ENCODE assay signal across 1 cellular context in genomic region chr5:181160755-181161533, GRCh38.
A peak's percentile ranks its signal among the peaks of the same experiment; 100 is the strongest.
TF ChIP-seq lines count a peak whose summit lies in the region.

No MANE protein-coding gene starts in this region.

TF ChIP-seq in HEK293, 187 proteins besides CTCF, POLR2A, EP300 and RAD21:
- TF ChIP-seq ZNF24 (tag by site-specific recombination; IDR thresholded peaks at IDR 0.05): 0 out of 2 replicates have a peak, but pooled peaks have one; percentile 30
- peak; percentile 60; the same call in 1 of the 2 replicates for TF ChIP-seq ZBTB21 (tag by site-specific recombination; IDR thresholded peaks at IDR 0.05)
- TF ChIP-seq SP3 (tag by site-specific recombination; IDR thresholded peaks at IDR 0.05): peak; percentile 31; the same call in 1 of the 2 replicates
- TF ChIP-seq ZXDB (tag by site-specific recombination; IDR thresholded peaks at IDR 0.05): 0 out of 2 replicates have a peak, but pooled peaks have one; percentile 20
- peak; percentile 74 for TF ChIP-seq IKZF3 (tag by site-specific recombination; IDR thresholded peaks at IDR 0.05)
- 0 out of 2 replicates have a peak, but pooled peaks have one; percentile 18 for TF ChIP-seq SP7 (tag by site-specific recombination; IDR thresholded peaks at IDR 0.05)
- 0 out of 2 replicates have a peak, but pooled peaks have one; percentile 7 for TF ChIP-seq TSHZ1 (tag by site-specific recombination; IDR thresholded peaks at IDR 0.05; ENCODE audit: borderline replicate concordance)
- 0 out of 2 replicates have a peak, but pooled peaks have one; percentile 22 for TF ChIP-seq ZNF600 (tag by site-specific recombination; IDR thresholded peaks at IDR 0.05)
- peak; percentile 82 for TF ChIP-seq ZNF629 (tag by site-specific recombination; IDR thresholded peaks at IDR 0.05)
- TF ChIP-seq ZBTB17 (tag by site-specific recombination; IDR thresholded peaks at IDR 0.05): peak; percentile 54
